12 cellular contexts compared by ENCODE assay signal in the genomic region with DNA sequence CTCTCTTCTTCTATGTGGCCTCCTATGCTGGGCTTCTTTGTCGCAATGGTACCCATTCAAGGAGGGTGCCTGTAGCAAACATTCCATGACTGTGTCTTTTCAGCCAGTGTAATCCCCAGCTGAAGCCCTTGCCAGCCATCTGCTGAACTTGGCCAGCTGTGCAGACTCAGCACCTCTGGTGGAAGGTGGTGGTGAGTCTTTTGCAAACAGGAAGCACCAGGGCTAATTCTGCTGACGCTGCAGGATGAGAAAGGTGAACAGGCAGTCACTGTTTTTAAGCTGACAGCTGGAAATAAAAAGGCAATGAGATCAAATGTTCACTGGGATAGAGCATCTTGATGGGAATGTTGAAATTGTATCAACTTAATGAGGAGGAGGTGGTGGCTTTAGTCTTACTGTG.
DNase-seq lines count a peak whose midpoint lies in the region; ATAC-seq, FAIRE-seq and TF ChIP-seq lines count a peak whose summit lies in the region.
"Had no signal": no experiment of that assay in that cellular context is flagged by ENCODE, and none has a peak within 500 bp of the region (broad histone marks: within the 10 kb centered on the region; RNA-seq: fewer than 3 reads in every experiment).

No MANE protein-coding gene starts in this region.

- POLR2A ChIA-PET in A549 (lab: Yijun Ruan, JAX), result no interaction called here
- POLR2A ChIA-PET in activated CD4-positive, alpha-beta memory T cell treated with anti-CD3 and anti-CD28 coated beads for 36 hours (lab: Charles Lee), result interaction anchor here (0.6 kb wide), 1 partner anchor 183 kb away, joined by 3 read pairs; no protein-coding TSS in a partner anchor

- intact Hi-C loops in activated CD4-positive, alpha-beta memory T cell treated with anti-CD3 and anti-CD28 coated beads for 36 hours (cut with micrococcal nuclease), result no loop called here

- no peak overlapping the region for H3K4me3 ChIP-seq in A549

- no peak for TF ChIP-seq CTCF in A549 (IDR thresholded peaks at IDR 0.05)

- no peak overlapping the region for H3K4me3 Mint-ChIP-seq in activated CD4-positive, alpha-beta memory T cell treated with anti-CD3 and anti-CD28 coated beads for 36 hours

- H3K9me3 ChIP-seq in A549, result no peaks in the 10 kb centered on the region

- CTCF ChIA-PET in A549 (lab: Yijun Ruan, JAX), result no interaction called here
- CTCF ChIA-PET in activated CD4-positive, alpha-beta memory T cell treated with anti-CD3 and anti-CD28 coated beads for 36 hours (lab: Charles Lee), result no interaction called here

- H3K27me3 Mint-ChIP-seq in activated CD4-positive, alpha-beta memory T cell treated with anti-CD3 and anti-CD28 coated beads for 36 hours, result no peaks in the 10 kb centered on the region

- H3K4me2 ChIP-seq in A549, result no peak overlapping the region

- no peaks in the 10 kb centered on the region for H3K36me3 Mint-ChIP-seq in activated CD4-positive, alpha-beta memory T cell treated with anti-CD3 and anti-CD28 coated beads for 36 hours

- 36% methylated on average over 2 of the region's 2 CpGs for WGBS in A549 (ENCODE audit: missing lambda C conversion rate)

- H3K4me1 Mint-ChIP-seq in activated CD4-positive, alpha-beta memory T cell treated with anti-CD3 and anti-CD28 coated beads for 36 hours (ENCODE audit: low read depth), result peaks cover 9% of the 10 kb centered on the region

- no peak overlapping the region for H3K27ac Mint-ChIP-seq in activated CD4-positive, alpha-beta memory T cell treated with anti-CD3 and anti-CD28 coated beads for 36 hours

- no peak for TF ChIP-seq RAD21 in A549 (conservative IDR thresholded peaks at IDR 0.05 in 1 of 2, IDR thresholded peaks at IDR 0.05 in 1 of 2)

- TF ChIP-seq EP300 in A549 (IDR thresholded peaks at IDR 0.05), result no peak

- H3K9me3 Mint-ChIP-seq in activated CD4-positive, alpha-beta memory T cell treated with anti-CD3 and anti-CD28 coated beads for 36 hours, result no peaks in the 10 kb centered on the region

- TF ChIP-seq POLR2A in A549 (IDR thresholded peaks at IDR 0.05; ENCODE audit: low read length), result no peak

- DNase-seq in A549 (ENCODE audit: low read depth in 1 of 2, low spot score in 1 of 2) (no peak), medulla oblongata (ENCODE audit: extremely low spot score) (no peak), GM19239 (ENCODE audit: insufficient read length, low spot score) (no peak), NCI-H1092 (lab: John Stamatoyannopoulos, UW) (no peak), ureter (ENCODE audit: low spot score) (no peak)
- peak; percentile 15 for DNase-seq in activated CD4-positive, alpha-beta memory T cell treated with anti-CD3 and anti-CD28 coated beads for 36 hours
- DNase-seq: C1 segment of cervical spinal cord, mammary epithelial cell, NCI-H1694, SHP77 treated with DMSO at 0.1 percent for 48 hours had no signal

- H3K27ac ChIP-seq in A549, result no peak overlapping the region

- no peak for FAIRE-seq in A549 (lab: Jason Lieb, UNC)
- no peak for FAIRE-seq in GM19239 (lab: Jason Lieb, UNC)

- H3K4me1 ChIP-seq in A549, result no peaks in the 10 kb centered on the region

- ATAC-seq in A549, result no peak
- ATAC-seq in GM18519 (IDR thresholded peaks at IDR 0.05; ENCODE audit: low FRiP score, unreplicated experiment), result peak; percentile 65
- peak; percentile 64 for ATAC-seq in HG03139 (IDR thresholded peaks at IDR 0.05; ENCODE audit: unreplicated experiment)

TF ChIP-seq in A549, 52 proteins besides CTCF, POLR2A, EP300 and RAD21:
- TF ChIP-seq, protein P1, sequence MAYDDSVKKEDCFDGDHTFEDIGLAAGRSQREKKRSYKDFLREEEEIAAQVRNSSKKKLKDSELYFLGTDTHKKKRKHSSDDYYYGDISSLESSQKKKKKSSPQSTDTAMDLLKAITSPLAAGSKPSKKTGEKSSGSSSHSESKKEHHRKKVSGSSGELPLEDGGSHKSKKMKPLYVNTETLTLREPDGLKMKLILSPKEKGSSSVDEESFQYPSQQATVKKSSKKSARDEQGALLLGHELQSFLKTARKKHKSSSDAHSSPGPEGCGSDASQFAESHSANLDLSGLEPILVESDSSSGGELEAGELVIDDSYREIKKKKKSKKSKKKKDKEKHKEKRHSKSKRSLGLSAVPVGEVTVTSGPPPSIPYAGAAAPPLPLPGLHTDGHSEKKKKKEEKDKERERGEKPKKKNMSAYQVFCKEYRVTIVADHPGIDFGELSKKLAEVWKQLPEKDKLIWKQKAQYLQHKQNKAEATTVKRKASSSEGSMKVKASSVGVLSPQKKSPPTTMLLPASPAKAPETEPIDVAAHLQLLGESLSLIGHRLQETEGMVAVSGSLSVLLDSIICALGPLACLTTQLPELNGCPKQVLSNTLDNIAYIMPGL (CRISPR knock-in tag; IDR thresholded peaks at IDR 0.05; ENCODE audit: borderline replicate concordance), result no peak
- TF ChIP-seq MAFK (IDR thresholded peaks at IDR 0.05; ENCODE audit: partially characterized antibody), result peak; percentile 77

Comparison
In these comparisons a context has a peak if more than half of its experiments do, and no peak if none do; other contexts are left out.
1. ATAC-seq: peak in GM18519 (single experiment) and HG03139 (single experiment); none in A549 (0 of 2).